In the genomic region with DNA sequence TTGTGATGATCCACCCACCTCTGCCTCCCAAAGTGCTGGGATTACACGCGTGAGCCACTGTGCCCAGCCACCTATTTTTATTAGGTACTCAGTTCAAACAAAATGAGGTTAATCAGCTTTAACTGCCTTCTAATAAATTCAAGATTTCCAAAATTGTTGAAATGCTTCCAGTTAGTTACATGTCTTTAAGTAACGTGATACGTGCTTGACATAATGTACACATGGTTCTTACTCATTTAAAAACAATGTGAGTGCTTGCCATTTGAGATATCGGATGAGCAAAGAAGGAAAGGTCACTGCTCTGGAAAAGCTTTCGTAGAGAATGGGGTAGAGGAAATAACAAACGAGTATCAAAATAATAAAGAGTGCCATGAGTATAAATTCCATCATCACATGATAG, we compare ENCODE assay signal across 12 cellular contexts.
DNase-seq lines count a peak whose midpoint lies in the region; ATAC-seq and TF ChIP-seq lines count a peak whose summit lies in the region.
"Had no signal": no experiment of that assay in that cellular context is flagged by ENCODE, and none has a peak within 500 bp of the region (broad histone marks: within the 10 kb centered on the region; RNA-seq: fewer than 3 reads in every experiment).

No MANE protein-coding gene starts in this region.

- H3K4me1 ChIP-seq in PC-3 (ENCODE audit: insufficient read depth, low read length) = peaks cover 52% of the 10 kb centered on the region
- peaks cover 3% of the 10 kb centered on the region for H3K4me1 ChIP-seq in rectal smooth muscle tissue (ENCODE audit: control insufficient read depth, insufficient read depth, low read length)

- H4K20me1 ChIP-seq in PC-3 (ENCODE audit: low read length) = no peaks in the 10 kb centered on the region

- DNase-seq in NCI-H510A treated with DMSO at 0.1 percent for 48 hours (lab: John Stamatoyannopoulos, UW) = peak; percentile 15
- no peak for DNase-seq in NCI-H510A (lab: John Stamatoyannopoulos, UW)
- peak; percentile 89 for DNase-seq in PC-3
- DNase-seq in epithelial cell of prostate (ENCODE audit: low read depth, low spot score) = peak; percentile 54
- DNase-seq in coronary artery (ENCODE audit: low spot score) = no peak
- DNase-seq in NCI-H1092 (lab: John Stamatoyannopoulos, UW) = no peak
- DNase-seq: 8988T, hypothalamus, occipital lobe had no signal

- H3K9me2 ChIP-seq in PC-3 (replicated peaks; ENCODE audit: low read length) = no peaks in the 10 kb centered on the region

- BruUV-seq in PC-3 (replicated peaks; lab: Mats Ljungman, UMichigan) = no TSS peak

- H3K79me2 ChIP-seq in PC-3 (ENCODE audit: low read length) = no peaks in the 10 kb centered on the region

- H3K4me3 ChIP-seq in PC-3 (ENCODE audit: low read length) = no peak overlapping the region
- no peak overlapping the region for H3K4me3 ChIP-seq in rectal smooth muscle tissue (ENCODE audit: low read length)
- no peak overlapping the region for H3K4me3 ChIP-seq in coronary artery

- H3K27ac ChIP-seq in PC-3 (ENCODE audit: low read length) (peak overlapping the region; percentile 53), epithelial cell of prostate (peak overlapping the region; percentile 73), rectal smooth muscle tissue (ENCODE audit: low read depth, low read length) (peak overlapping the region; percentile 24), coronary artery (peak overlapping the region in 1 of 2 donors; percentile 9)
- H3K27ac ChIP-seq: KMS-11 had no signal

- no peak overlapping the region for H2AFZ ChIP-seq in PC-3 (ENCODE audit: low read length)

- H3K9ac ChIP-seq in PC-3 (ENCODE audit: low read length) (no peak overlapping the region), rectal smooth muscle tissue (ENCODE audit: low read length) (no peak overlapping the region)
- H3K9ac ChIP-seq: KMS-11 had no signal

- CTCF ChIA-PET in PC-3 (lab: Charles Lee) = no interaction called here

- H3K9me3 ChIP-seq in PC-3 (ENCODE audit: low read length) = no peaks in the 10 kb centered on the region

- H3K36me3 ChIP-seq in PC-3 (ENCODE audit: low read depth, low read length) (peaks cover 11% of the 10 kb centered on the region; the same call in 1 of the 2 replicates), rectal smooth muscle tissue (ENCODE audit: control insufficient read depth, insufficient read depth, low read length) (peaks cover 10% of the 10 kb centered on the region)

- POLR2A ChIA-PET in PC-3 (lab: Charles Lee; ENCODE audit: unreplicated experiment) = interaction anchor here (0.6 kb wide), 2 partner anchors 18 to 272 kb away, joined by 4 to 7 read pairs; no protein-coding TSS in a partner anchor

- no peak for TF ChIP-seq CTCF in PC-3 (conservative IDR thresholded peaks at IDR 0.05; ENCODE audit: low read depth, low read length)
- TF ChIP-seq CTCF in coronary artery (IDR thresholded peaks at IDR 0.05) = no peak

- intact Hi-C loops in PC-3 (cut with micrococcal nuclease) = loop anchor here (2.0 to 10.0 kb wide), 4 partner anchors 83 to 175 kb away; partner anchors contain the start of gene KMT2E

- H3F3A ChIP-seq in PC-3 (ENCODE audit: low read length, unreplicated experiment) = peaks cover 15% of the 10 kb centered on the region

- ATAC-seq in PC-3 = peak; percentile 80
- no peak for ATAC-seq in GM18502 (IDR thresholded peaks at IDR 0.05; ENCODE audit: poor library complexity, unreplicated experiment)

- H3K27me3 ChIP-seq in PC-3 (ENCODE audit: low read length) (no peaks in the 10 kb centered on the region), rectal smooth muscle tissue (ENCODE audit: control insufficient read depth, insufficient read depth, low read length) (no peaks in the 10 kb centered on the region)

- H3K4me2 ChIP-seq in PC-3 (ENCODE audit: low read length) = peak overlapping the region; percentile 68
- H3K4me2 ChIP-seq: KMS-11 had no signal

Comparison
In these comparisons a context has a peak if more than half of its experiments do, and no peak if none do; other contexts are left out.
1. DNase-seq: peak in NCI-H510A treated with DMSO at 0.1 percent for 48 hours (single experiment), PC-3 (single experiment) and epithelial cell of prostate (single experiment); none in NCI-H510A (single experiment), coronary artery (single experiment) and NCI-H1092 (single experiment).